Comparison of ENCODE assay signal across 9 cellular contexts in genomic region chr17:45410144-45411091, GRCh38. TPM values are rescaled to one million over a fixed set of nuclear protein-coding genes. Genes with fewer than 3 reads are reported as not detected.
A peak's percentile ranks its signal among the peaks of the same experiment; 100 is the strongest.
DNase-seq lines count a peak whose midpoint lies in the region; ATAC-seq and TF ChIP-seq lines count a peak whose summit lies in the region.
"Had no signal": no experiment of that assay in that cellular context is flagged by ENCODE, and none has a peak within 500 bp of the region (broad histone marks: within the 10 kb centered on the region; RNA-seq: fewer than 3 reads in every experiment).

No MANE protein-coding gene starts in this region.

- no peak overlapping the region for H2BK12ac ChIP-seq in trophoblast cell (ENCODE audit: low read length)

- H2AK5ac ChIP-seq in trophoblast cell (ENCODE audit: low read length), result no peak overlapping the region

- no peak overlapping the region for H4K12ac ChIP-seq in trophoblast cell (ENCODE audit: low read depth, low read length)

- H3K27me3 ChIP-seq in rectal smooth muscle tissue (ENCODE audit: control insufficient read depth, insufficient read depth, low read length), result no peaks in the 10 kb centered on the region
- H3K27me3 ChIP-seq in trophoblast cell (ENCODE audit: insufficient read depth, low read length), result no peaks in the 10 kb centered on the region

- no peak overlapping the region for H3K4me2 ChIP-seq in trophoblast cell (ENCODE audit: low read length)

- no peak overlapping the region for H2BK5ac ChIP-seq in trophoblast cell (ENCODE audit: low read depth, low read length, poor library complexity)

- ATAC-seq in esophagus mucosa (no peak), HG03175 (IDR thresholded peaks at IDR 0.05; ENCODE audit: unreplicated experiment) (no peak)

- no peaks in the 10 kb centered on the region for H3K4me1 ChIP-seq in rectal smooth muscle tissue (ENCODE audit: control insufficient read depth, insufficient read depth, low read length)
- H3K4me1 ChIP-seq in trophoblast cell (ENCODE audit: control insufficient read depth in 1 of 2, insufficient read depth in 2 of 2, low read length in 2 of 2), result peaks cover 19 to 27% of the 10 kb centered on the region in 2 experiments

- H4K8ac ChIP-seq in trophoblast cell (ENCODE audit: low read depth, low read length), result no peak overlapping the region

- H3K36me3 ChIP-seq in rectal smooth muscle tissue (ENCODE audit: control insufficient read depth, insufficient read depth, low read length), result no peaks in the 10 kb centered on the region
- H3K36me3 ChIP-seq in trophoblast cell (ENCODE audit: control insufficient read depth in 1 of 2, insufficient read depth in 2 of 2, low read length in 2 of 2), result no peaks in the 10 kb centered on the region

- no peak overlapping the region for H2BK120ac ChIP-seq in trophoblast cell (ENCODE audit: insufficient read depth, low read length, poor library complexity)

- no peaks in the 10 kb centered on the region for H3K9me3 ChIP-seq in trophoblast cell (ENCODE audit: insufficient read depth, low read depth, low read length)

- H3K4me3 ChIP-seq in rectal smooth muscle tissue (ENCODE audit: low read length), result peak overlapping the region; percentile 60
- H3K4me3 ChIP-seq in trophoblast cell (ENCODE audit: low read depth, low read length), result no peak overlapping the region

- H3K14ac ChIP-seq in trophoblast cell (ENCODE audit: low read length), result no peak overlapping the region

- no peak overlapping the region for H4K91ac ChIP-seq in trophoblast cell (ENCODE audit: low read depth, low read length)

- no peak overlapping the region for H3K9ac ChIP-seq in rectal smooth muscle tissue (ENCODE audit: low read length)
- H3K9ac ChIP-seq in trophoblast cell (ENCODE audit: low read length), result no peak overlapping the region

- no CpG with 5 or more reads among the region's 24 CpGs for WGBS in trophoblast cell (ENCODE audit: extremely low coverage, insufficient coverage, insufficient read length)

- H3K27ac ChIP-seq in rectal smooth muscle tissue (ENCODE audit: low read depth, low read length) (peak overlapping the region; percentile 50), trophoblast cell (ENCODE audit: low read depth, low read length) (no peak overlapping the region)

- no peaks in the 10 kb centered on the region for H3K79me1 ChIP-seq in trophoblast cell (ENCODE audit: low read length)

- H3K79me2 ChIP-seq in trophoblast cell (ENCODE audit: control insufficient read depth, insufficient read depth, low read length, poor library complexity), result no peaks in the 10 kb centered on the region

- no peak for TF ChIP-seq CTCF in GM20000 (IDR thresholded peaks at IDR 0.05; ENCODE audit: extremely low read depth, missing control alignments)

- H3K4ac ChIP-seq in trophoblast cell (ENCODE audit: low read depth, low read length), result no peak overlapping the region

- no peak overlapping the region for H3K18ac ChIP-seq in trophoblast cell (ENCODE audit: low read length)

- no peak overlapping the region for H2AFZ ChIP-seq in trophoblast cell (ENCODE audit: insufficient read depth, low read length, poor library complexity)

- DNase-seq in GM20000 (ENCODE audit: low spot score) (peak; percentile 86), UCSD-AML1 (lab: John Stamatoyannopoulos, UW; ENCODE audit: unreplicated experiment) (peak; percentile 82), dermis blood vessel endothelial cell (peak; percentile 26), trophoblast cell (no peak), D341Med (ENCODE audit: low spot score) (no peak)
- DNase-seq: IMR-90 had no signal

- no peak overlapping the region for H3K23ac ChIP-seq in trophoblast cell (ENCODE audit: low read length)

RNA-seq across cellular contexts. Expression of gene ARHGAP27, which starts 22.3 kb away (rescaled TPM):
- 61.8 and 66.5 TPM in 2 replicates for total RNA-seq in dermis blood vessel endothelial cell
- 69.0 TPM for total RNA-seq in esophagus mucosa
- 12.2 and 13.9 TPM in 2 replicates for polyA plus RNA-seq in trophoblast cell (2013)

Comparison
In these comparisons a context has a peak if more than half of its experiments do, and no peak if none do; other contexts are left out.
1. DNase-seq: peak in GM20000 (single experiment), UCSD-AML1 (single experiment) and dermis blood vessel endothelial cell (single experiment); none in trophoblast cell (0 of 2) and D341Med (single experiment).